In genomic region chr6:117396228-117396627, GRCh38 we compare ENCODE assay signal across 1 cellular context.
A peak's percentile ranks its signal among the peaks of the same experiment; 100 is the strongest.
TF ChIP-seq lines count a peak whose summit lies in the region.

No MANE protein-coding gene starts in this region.

TF ChIP-seq in HepG2, 621 proteins besides CTCF, POLR2A, EP300 and RAD21 (continued from another document):
- TF ChIP-seq CSRNP1 (CRISPR knock-in tag; IDR thresholded peaks at IDR 0.05) (no peak), TBL1XR1 (IDR thresholded peaks at IDR 0.05; ENCODE audit: borderline replicate concordance, low read length, partially characterized antibody) (no peak), ZNF777 (CRISPR knock-in tag; IDR thresholded peaks at IDR 0.05) (no peak), ZNF646 (CRISPR knock-in tag; IDR thresholded peaks at IDR 0.05) (no peak), NR2F1 (CRISPR knock-in tag; IDR thresholded peaks at IDR 0.05) (peak in 1 of 2 experiments; percentile 71; a peak in 2 of 4 replicates), CSRNP2 (CRISPR knock-in tag; conservative IDR thresholded peaks at IDR 0.05; ENCODE audit: low read depth) (no peak), CEBPB (IDR thresholded peaks at IDR 0.05; ENCODE audit: borderline replicate concordance, low read depth, low read length) (peak; percentile 67; the same call in 1 of the 2 replicates), NCOA1 (CRISPR knock-in tag; IDR thresholded peaks at IDR 0.05) (no peak), ZNF20 (CRISPR knock-in tag; IDR thresholded peaks at IDR 0.05) (no peak), ZNF556 (CRISPR knock-in tag; IDR thresholded peaks at IDR 0.05; ENCODE audit: borderline replicate concordance) (no peak), HNRNPK (IDR thresholded peaks at IDR 0.05; ENCODE audit: low read depth, low read length, poor library complexity, severe bottlenecking) (no peak), ZFP37 (CRISPR knock-in tag; IDR thresholded peaks at IDR 0.05; ENCODE audit: borderline replicate concordance) (no peak), HES4 (CRISPR knock-in tag; IDR thresholded peaks at IDR 0.05; ENCODE audit: borderline replicate concordance) (no peak), TAF1 (CRISPR knock-in tag; IDR thresholded peaks at IDR 0.05) (no peak), RFXANK (CRISPR knock-in tag; IDR thresholded peaks at IDR 0.05) (no peak), TCF7 (IDR thresholded peaks at IDR 0.05; ENCODE audit: low read depth) (no peak), KDM2A (CRISPR knock-in tag; IDR thresholded peaks at IDR 0.05; ENCODE audit: borderline replicate concordance, low read depth) (no peak), KLF16 (CRISPR knock-in tag; IDR thresholded peaks at IDR 0.05) (no peak), BCL6 (CRISPR knock-in tag; IDR thresholded peaks at IDR 0.05) (peak; percentile 56)
- TF ChIP-seq, protein P1, sequence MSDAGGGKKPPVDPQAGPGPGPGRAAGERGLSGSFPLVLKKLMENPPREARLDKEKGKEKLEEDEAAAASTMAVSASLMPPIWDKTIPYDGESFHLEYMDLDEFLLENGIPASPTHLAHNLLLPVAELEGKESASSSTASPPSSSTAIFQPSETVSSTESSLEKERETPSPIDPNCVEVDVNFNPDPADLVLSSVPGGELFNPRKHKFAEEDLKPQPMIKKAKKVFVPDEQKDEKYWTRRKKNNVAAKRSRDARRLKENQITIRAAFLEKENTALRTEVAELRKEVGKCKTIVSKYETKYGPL (CRISPR knock-in tag; IDR thresholded peaks at IDR 0.05), result no peak
- TF ChIP-seq, protein P2, sequence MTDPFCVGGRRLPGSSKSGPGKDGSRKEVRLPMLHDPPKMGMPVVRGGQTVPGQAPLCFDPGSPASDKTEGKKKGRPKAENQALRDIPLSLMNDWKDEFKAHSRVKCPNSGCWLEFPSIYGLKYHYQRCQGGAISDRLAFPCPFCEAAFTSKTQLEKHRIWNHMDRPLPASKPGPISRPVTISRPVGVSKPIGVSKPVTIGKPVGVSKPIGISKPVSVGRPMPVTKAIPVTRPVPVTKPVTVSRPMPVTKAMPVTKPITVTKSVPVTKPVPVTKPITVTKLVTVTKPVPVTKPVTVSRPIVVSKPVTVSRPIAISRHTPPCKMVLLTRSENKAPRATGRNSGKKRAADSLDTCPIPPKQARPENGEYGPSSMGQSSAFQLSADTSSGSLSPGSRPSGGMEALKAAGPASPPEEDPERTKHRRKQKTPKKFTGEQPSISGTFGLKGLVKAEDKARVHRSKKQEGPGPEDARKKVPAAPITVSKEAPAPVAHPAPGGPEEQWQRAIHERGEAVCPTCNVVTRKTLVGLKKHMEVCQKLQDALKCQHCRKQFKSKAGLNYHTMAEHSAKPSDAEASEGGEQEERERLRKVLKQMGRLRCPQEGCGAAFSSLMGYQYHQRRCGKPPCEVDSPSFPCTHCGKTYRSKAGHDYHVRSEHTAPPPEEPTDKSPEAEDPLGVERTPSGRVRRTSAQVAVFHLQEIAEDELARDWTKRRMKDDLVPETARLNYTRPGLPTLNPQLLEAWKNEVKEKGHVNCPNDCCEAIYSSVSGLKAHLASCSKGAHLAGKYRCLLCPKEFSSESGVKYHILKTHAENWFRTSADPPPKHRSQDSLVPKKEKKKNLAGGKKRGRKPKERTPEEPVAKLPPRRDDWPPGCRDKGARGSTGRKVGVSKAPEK (CRISPR knock-in tag; IDR thresholded peaks at IDR 0.05; ENCODE audit: borderline replicate concordance), result no peak
